Comparison of ENCODE assay signal across 21 cellular contexts in the genomic region with DNA sequence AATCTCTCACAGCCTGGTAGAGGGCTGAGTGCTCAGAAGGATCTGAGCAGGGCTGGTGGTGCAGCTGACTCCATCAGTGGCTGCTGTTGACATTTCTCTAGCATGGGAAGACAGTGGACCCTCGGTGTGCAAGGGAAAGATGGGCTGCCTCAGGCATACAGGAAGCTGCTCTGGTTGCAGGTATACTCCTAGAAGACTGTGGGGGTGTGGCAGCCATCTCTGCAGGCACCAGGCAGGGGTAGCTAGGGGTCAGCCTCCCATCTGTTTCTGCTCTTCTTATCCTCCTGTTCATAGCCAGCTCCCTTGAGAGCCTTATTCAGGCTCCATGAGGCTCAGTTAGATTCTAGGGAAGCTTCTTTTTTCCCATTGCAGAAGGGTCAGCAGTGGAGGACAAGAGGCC.
DNase-seq lines count a peak whose midpoint lies in the region; ATAC-seq and TF ChIP-seq lines count a peak whose summit lies in the region.
"Had no signal": no experiment of that assay in that cellular context is flagged by ENCODE, and none has a peak within 500 bp of the region (broad histone marks: within the 10 kb centered on the region; RNA-seq: fewer than 3 reads in every experiment).

No MANE protein-coding gene starts in this region.

- no peak overlapping the region for H2AFZ ChIP-seq in neuronal stem cell (ENCODE audit: low read length)

- TF ChIP-seq CTCF in WERI-Rb-1 (IDR thresholded peaks at IDR 0.05; ENCODE audit: low read depth, low read length) (peak; percentile 12; the same call in 1 of the 2 replicates), glutamatergic neuron (IDR thresholded peaks at IDR 0.05; ENCODE audit: partially characterized antibody, unreplicated experiment) (no peak)

- H3K4me2 ChIP-seq in BLaER1 treated with 17β-estradiol and CSF1 and Interleukin-3, amounts not matched to agents 10 nM and 100 nM = peak overlapping the region in 10 of 11 experiments; percentile 12 to 94 (median 72); a peak in 18 of 22 replicates
- H3K4me2 ChIP-seq in neuronal stem cell (ENCODE audit: insufficient read depth, low read length, poor library complexity, severe bottlenecking) = no peak overlapping the region

- H2BK5ac ChIP-seq in neuronal stem cell (ENCODE audit: low read length) = no peak overlapping the region

- no peak overlapping the region for H3K27ac Mint-ChIP-seq in glutamatergic neuron (ENCODE audit: unreplicated experiment)
- no peak overlapping the region for H3K27ac Mint-ChIP-seq in activated CD8-positive, alpha-beta memory T cell treated with anti-CD3 and anti-CD28 coated beads, Interleukin-2, amount 10 ng/mL, durations not matched to agents 7 days and 5 days
- H3K27ac Mint-ChIP-seq: CD4-positive, CD25-positive, alpha-beta regulatory T cell; CD8-positive, alpha-beta memory T cell; IgD-negative memory B cell had no signal

- H3K27ac ChIP-seq in BLaER1 treated with 17β-estradiol and CSF1 and Interleukin-3, amounts not matched to agents 10 nM and 100 nM = peak overlapping the region in 1 of 11 experiments; percentile 21; a peak in 1 of 22 replicates
- H3K27ac ChIP-seq in WERI-Rb-1 = peak overlapping the region; percentile 71
- no peak overlapping the region for H3K27ac ChIP-seq in neuronal stem cell (replicated peaks; ENCODE audit: low read length)

- H3K9me3 Mint-ChIP-seq in glutamatergic neuron (ENCODE audit: unreplicated experiment) = peaks cover 2% of the 10 kb centered on the region
- H3K9me3 Mint-ChIP-seq in activated CD8-positive, alpha-beta memory T cell treated with anti-CD3 and anti-CD28 coated beads, Interleukin-2, amount 10 ng/mL, durations not matched to agents 7 days and 5 days (ENCODE audit: low read depth) = no peaks in the 10 kb centered on the region
- H3K9me3 Mint-ChIP-seq: CD4-positive, CD25-positive, alpha-beta regulatory T cell had no signal

- peaks cover 25 to 79% (median 60%) of the 10 kb centered on the region in 10 experiments for H3K4me1 ChIP-seq in BLaER1 treated with 17β-estradiol and CSF1 and Interleukin-3, amounts not matched to agents 10 nM and 100 nM
- H3K4me1 ChIP-seq in neuronal stem cell (ENCODE audit: control insufficient read depth in 2 of 2, insufficient read depth in 1 of 2, low read depth in 1 of 2, low read length in 2 of 2) = no peaks in the 10 kb centered on the region
- H3K4me1 ChIP-seq: HAP-1 had no signal

- H3K9me3 ChIP-seq in BLaER1 treated with 17β-estradiol and CSF1 and Interleukin-3, amounts not matched to agents 10 nM and 100 nM (replicated peaks in 1 of 11) = 0 out of 22 replicates have a peak, but pooled peaks cover 0 to 12% (median 0%) of the 10 kb centered on the region in 11 experiments
- H3K9me3 ChIP-seq in WERI-Rb-1 (ENCODE audit: severe bottlenecking) (peaks cover 3% of the 10 kb centered on the region), neuronal stem cell (replicated peaks in 1 of 2; ENCODE audit: control insufficient read depth in 2 of 2, insufficient read depth in 1 of 2, low read depth in 1 of 2, low read length in 2 of 2) (peaks cover 0 to 2% of the 10 kb centered on the region in 2 donors)
- H3K9me3 ChIP-seq: HAP-1 had no signal

- H3K14ac ChIP-seq in neuronal stem cell (ENCODE audit: low read length) = peak overlapping the region; percentile 33

- peak overlapping the region; percentile 35 for H3K4me3 Mint-ChIP-seq in glutamatergic neuron (ENCODE audit: unreplicated experiment)
- H3K4me3 Mint-ChIP-seq in activated CD8-positive, alpha-beta memory T cell treated with anti-CD3 and anti-CD28 coated beads, Interleukin-2, amount 10 ng/mL, durations not matched to agents 7 days and 5 days = no peak overlapping the region
- H3K4me3 Mint-ChIP-seq: CD4-positive, CD25-positive, alpha-beta regulatory T cell; CD8-positive, alpha-beta memory T cell; IgD-negative memory B cell had no signal

- H4K91ac ChIP-seq in neuronal stem cell (ENCODE audit: low read depth, low read length, poor library complexity) = peak overlapping the region; percentile 60

- peak overlapping the region in 2 of 10 experiments; percentile 5 to 32; a peak in 2 of 20 replicates for H3K4me3 ChIP-seq in BLaER1 treated with 17β-estradiol and CSF1 and Interleukin-3, amounts not matched to agents 10 nM and 100 nM
- H3K4me3 ChIP-seq in WERI-Rb-1 (ENCODE audit: low read depth, low read length) = no peak overlapping the region
- peak overlapping the region in 1 of 2 donors; percentile 38 for H3K4me3 ChIP-seq in neuronal stem cell (ENCODE audit: low read length in 2 of 2)
- H3K4me3 ChIP-seq: GM12878, HAP-1 had no signal

- no peak overlapping the region for H2BK12ac ChIP-seq in neuronal stem cell (ENCODE audit: low read length)

- H3K36me3 ChIP-seq in BLaER1 treated with 17β-estradiol and CSF1 and Interleukin-3, amounts not matched to agents 10 nM and 100 nM = no peaks in the 10 kb centered on the region
- H3K36me3 ChIP-seq in WERI-Rb-1 (no peaks in the 10 kb centered on the region), neuronal stem cell (replicated peaks in 1 of 2; ENCODE audit: control insufficient read depth in 2 of 2, insufficient read depth in 2 of 2, low read length in 2 of 2) (no peaks in the 10 kb centered on the region)
- H3K36me3 ChIP-seq: HAP-1 had no signal

- CTCF ChIA-PET in activated CD8-positive, alpha-beta memory T cell treated with anti-CD3 and anti-CD28 coated beads, Interleukin-2, amount 10 ng/mL, durations not matched to agents 7 days and 5 days (lab: Charles Lee) = no interaction called here

- H4K20me1 ChIP-seq in BLaER1 treated with 17β-estradiol and CSF1 and Interleukin-3, amounts not matched to agents 10 nM and 100 nM = no peaks in the 10 kb centered on the region

- H3K4me1 Mint-ChIP-seq in glutamatergic neuron (ENCODE audit: low read depth, unreplicated experiment) = peaks cover 28% of the 10 kb centered on the region
- no peaks in the 10 kb centered on the region for H3K4me1 Mint-ChIP-seq in activated CD8-positive, alpha-beta memory T cell treated with anti-CD3 and anti-CD28 coated beads, Interleukin-2, amount 10 ng/mL, durations not matched to agents 7 days and 5 days
- H3K4me1 Mint-ChIP-seq: CD4-positive, CD25-positive, alpha-beta regulatory T cell; CD8-positive, alpha-beta memory T cell; IgD-negative memory B cell had no signal

- H3K36me3 Mint-ChIP-seq in glutamatergic neuron (ENCODE audit: unreplicated experiment) = no peaks in the 10 kb centered on the region
- H3K36me3 Mint-ChIP-seq in activated CD8-positive, alpha-beta memory T cell treated with anti-CD3 and anti-CD28 coated beads, Interleukin-2, amount 10 ng/mL, durations not matched to agents 7 days and 5 days = no peaks in the 10 kb centered on the region
- H3K36me3 Mint-ChIP-seq: CD4-positive, CD25-positive, alpha-beta regulatory T cell; CD8-positive, alpha-beta memory T cell; IgD-negative memory B cell had no signal

- DNase-seq in WERI-Rb-1 = peak; percentile 77
- DNase-seq in glutamatergic neuron = no peak
- no peak for DNase-seq in neuronal stem cell (ENCODE audit: low spot score)
- DNase-seq in activated CD8-positive, alpha-beta memory T cell treated with anti-CD3 and anti-CD28 coated beads, Interleukin-2, amount 10 ng/mL, durations not matched to agents 7 days and 5 days = no peak
- no peak for DNase-seq in stimulated activated CD4-positive, alpha-beta T cell treated with anti-CD3 and anti-CD28 coated beads, Interleukin-12 subunit alpha, Interleukin-12 subunit beta, amount 100 ng/mL, for 4 hours
- DNase-seq in activated T-cell treated with anti-CD3 and anti-CD28 coated beads, Interleukin-2, amount 50 U/mL, for 48 hours = no peak
- DNase-seq: 8988T; C1 segment of cervical spinal cord; CD4-positive, CD25-positive, alpha-beta regulatory T cell; CD8-positive, alpha-beta memory T cell; COR-L47; DMS 273 treated with DMSO at 0.1 percent for 48 hours; DMS53; DND-41; EL had no signal

- H3K79me1 ChIP-seq in neuronal stem cell (ENCODE audit: low read depth, low read length) = no peaks in the 10 kb centered on the region

- H2BK15ac ChIP-seq in neuronal stem cell (ENCODE audit: low read length) = no peak overlapping the region

- no CpG with 5 or more reads among the region's 1 CpG for WGBS in neuronal stem cell (ENCODE audit: extremely low coverage in 2 of 2, insufficient read length in 2 of 2, insufficient replicate concordance in 1 of 2), 2 donors

- H2BK120ac ChIP-seq in neuronal stem cell (ENCODE audit: low read depth, low read length) = no peak overlapping the region

- H3K9ac ChIP-seq in BLaER1 treated with 17β-estradiol and CSF1 and Interleukin-3, amounts not matched to agents 10 nM and 100 nM = peak overlapping the region in 2 of 11 experiments; percentile 32 to 33; a peak in 2 of 22 replicates
- no peak overlapping the region for H3K9ac ChIP-seq in neuronal stem cell (ENCODE audit: low read depth, low read length, poor library complexity)

- H3K27me3 Mint-ChIP-seq in glutamatergic neuron (ENCODE audit: unreplicated experiment) = peaks cover 4% of the 10 kb centered on the region
- H3K27me3 Mint-ChIP-seq in activated CD8-positive, alpha-beta memory T cell treated with anti-CD3 and anti-CD28 coated beads, Interleukin-2, amount 10 ng/mL, durations not matched to agents 7 days and 5 days = no peaks in the 10 kb centered on the region
- H3K27me3 Mint-ChIP-seq: CD4-positive, CD25-positive, alpha-beta regulatory T cell; IgD-negative memory B cell had no signal

- H3K23ac ChIP-seq in neuronal stem cell (ENCODE audit: low read depth, low read length, poor library complexity) = no peak overlapping the region

- H3K18ac ChIP-seq in neuronal stem cell (ENCODE audit: low read length) = no peak overlapping the region

- no peak overlapping the region for H2AK5ac ChIP-seq in neuronal stem cell (ENCODE audit: low read depth, low read length)

- H4K8ac ChIP-seq in neuronal stem cell (ENCODE audit: low read depth, low read length) = no peak overlapping the region

- H3K4ac ChIP-seq in neuronal stem cell (ENCODE audit: low read length) = no peak overlapping the region

- H3K27me3 ChIP-seq in BLaER1 treated with 17β-estradiol and CSF1 and Interleukin-3, amounts not matched to agents 10 nM and 100 nM = no peaks in the 10 kb centered on the region
- H3K27me3 ChIP-seq in WERI-Rb-1 (ENCODE audit: insufficient read depth, low read depth, severe bottlenecking) = no peaks in the 10 kb centered on the region
- H3K27me3 ChIP-seq in neuronal stem cell (ENCODE audit: control insufficient read depth in 3 of 3, insufficient read depth in 3 of 3, low read depth in 1 of 3, low read length in 3 of 3) = no peaks in the 10 kb centered on the region

- ATAC-seq in activated CD8-positive, alpha-beta memory T cell treated with anti-CD3 and anti-CD28 coated beads, Interleukin-2, amount 10 ng/mL, durations not matched to agents 7 days and 5 days = no peak
- ATAC-seq in GM18907 (IDR thresholded peaks at IDR 0.05; ENCODE audit: unreplicated experiment) = no peak
- ATAC-seq: GM12878, HepG2 had no signal
